In the genomic region with DNA sequence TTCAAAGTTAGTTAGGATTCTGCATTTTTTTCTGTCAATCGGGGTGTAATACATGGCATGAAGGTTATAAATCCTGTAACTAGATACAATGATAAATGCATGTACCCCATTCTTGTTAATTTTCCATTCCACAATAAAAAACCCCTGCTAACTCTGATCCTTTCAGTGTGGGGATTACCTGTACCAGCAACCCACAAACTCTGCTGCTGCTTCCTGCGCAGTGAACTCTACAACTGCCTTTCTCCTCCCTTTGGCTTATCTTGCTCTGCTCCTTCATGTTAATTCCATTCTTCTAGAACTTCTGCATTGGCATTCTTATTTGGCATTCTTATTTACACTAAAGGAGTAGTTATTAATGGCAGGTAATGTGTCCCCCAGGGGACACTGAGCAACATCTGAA, we compare ENCODE assay signal across 21 cellular contexts.
"Had no signal": no experiment of that assay in that cellular context is flagged by ENCODE, and none has a peak within 500 bp of the region (broad histone marks: within the 10 kb centered on the region; RNA-seq: fewer than 3 reads in every experiment).

No MANE protein-coding gene starts in this region.

- H3K27ac ChIP-seq: adrenal gland, coronary artery, gastrocnemius medialis, heart right ventricle, psoas muscle, right lobe of liver, testis, upper lobe of right lung had no signal

- H3K4me1 ChIP-seq: adrenal gland, psoas muscle, right lobe of liver, testis, upper lobe of right lung had no signal

- H3K36me3 ChIP-seq: adrenal gland, gastrocnemius medialis, heart right ventricle, right lobe of liver, upper lobe of right lung had no signal

- H3K4me3 Mint-ChIP-seq: natural killer cell; stimulated activated naive CD8-positive, alpha-beta T cell treated with anti-CD3 and anti-CD28 coated beads, Interleukin-15, Interleukin-2, amounts not matched to agents 100 ng/mL and 50 ng/mL, for 24 hours; T-helper 1 cell treated with Interleukin-12 subunit alpha and Interleukin-12 subunit beta and Interleukin-4 antibody, amounts not matched to agents 30 μg/mL and 1 μg/mL, for 36 hours had no signal

- ATAC-seq: gastrocnemius medialis, heart right ventricle, left lobe of liver, mucosa of descending colon, natural killer cell, psoas muscle, right lobe of liver, SK-N-SH treated with all-trans-retinoic acid at 6 μM for 48 hours, upper lobe of right lung had no signal

- H3K9me3 Mint-ChIP-seq: natural killer cell; stimulated activated naive CD8-positive, alpha-beta T cell treated with anti-CD3 and anti-CD28 coated beads, Interleukin-15, Interleukin-2, amounts not matched to agents 100 ng/mL and 50 ng/mL, for 24 hours; T-helper 1 cell treated with Interleukin-12 subunit alpha and Interleukin-12 subunit beta and Interleukin-4 antibody, amounts not matched to agents 30 μg/mL and 1 μg/mL, for 36 hours had no signal

- H3K27me3 Mint-ChIP-seq: stimulated activated naive CD8-positive, alpha-beta T cell treated with anti-CD3 and anti-CD28 coated beads, Interleukin-15, Interleukin-2, amounts not matched to agents 100 ng/mL and 50 ng/mL, for 24 hours had no signal

- H3K36me3 Mint-ChIP-seq: natural killer cell had no signal

- DNase-seq: activated CD4-positive, alpha-beta T cell treated with anti-CD3 and anti-CD28 coated beads, Interleukin-2, amount 50 U/mL, for 4 hours; activated CD8-positive, alpha-beta memory T cell treated with anti-CD3 and anti-CD28 coated beads, Interleukin-2, amount 50 U/mL, for 4 hours; activated gamma-delta T cell; adrenal gland; caudate nucleus; effector CD4-positive, alpha-beta T cell; gastrocnemius medialis; heart right ventricle; mammary epithelial cell; mucosa of descending colon; natural killer cell; psoas muscle; right lobe of liver; stimulated activated CD4-positive, alpha-beta T cell treated with anti-CD3 and anti-CD28 coated beads, Interleukin-2, amount 100 ng/mL, for 24 hours; testis; upper lobe of right lung had no signal

- H3K4me3 ChIP-seq: adrenal gland, coronary artery, gastrocnemius medialis, heart right ventricle, mucosa of descending colon, psoas muscle, right lobe of liver, testis, upper lobe of right lung had no signal

- H3K27ac Mint-ChIP-seq: stimulated activated naive CD8-positive, alpha-beta T cell treated with anti-CD3 and anti-CD28 coated beads, Interleukin-15, Interleukin-2, amounts not matched to agents 100 ng/mL and 50 ng/mL, for 24 hours; T-helper 1 cell treated with Interleukin-12 subunit alpha and Interleukin-12 subunit beta and Interleukin-4 antibody, amounts not matched to agents 30 μg/mL and 1 μg/mL, for 36 hours had no signal

- H3K9me3 ChIP-seq: gastrocnemius medialis, heart right ventricle, mucosa of descending colon, psoas muscle, right lobe of liver, testis, upper lobe of right lung had no signal

- H3K27me3 ChIP-seq: adrenal gland, gastrocnemius medialis, heart right ventricle, right lobe of liver, testis, upper lobe of right lung had no signal
